Comparison of ENCODE assay signal across 8 cellular contexts in genomic region chr10:50275650-50276235, GRCh38. TPM values are rescaled to one million over a fixed set of nuclear protein-coding genes. Genes with fewer than 3 reads are reported as not detected.
A peak's percentile ranks its signal among the peaks of the same experiment; 100 is the strongest.
DNase-seq lines count a peak whose midpoint lies in the region; ATAC-seq and TF ChIP-seq lines count a peak whose summit lies in the region.

No MANE protein-coding gene starts in this region.

- H3K9me3 Mint-ChIP-seq in activated CD8-positive, alpha-beta T cell treated with anti-CD3 and anti-CD28 coated beads for 36 hours, result no peaks in the 10 kb centered on the region

- no peaks in the 10 kb centered on the region for H3K4me1 Mint-ChIP-seq in activated CD8-positive, alpha-beta T cell treated with anti-CD3 and anti-CD28 coated beads for 36 hours (ENCODE audit: low read depth)

- WGBS in spleen, 5 donors, result 44 to 59% (median 45%) methylated on average over 3 of the region's 3 CpGs

- intact Hi-C loops in activated CD8-positive, alpha-beta T cell treated with anti-CD3 and anti-CD28 coated beads for 36 hours (cut with micrococcal nuclease), result no loop called here
- intact Hi-C loops in spleen (cut with DNase I; ENCODE audit: low total_unique reads), result no loop called here

- peaks cover 12% of the 10 kb centered on the region for H3K27me3 Mint-ChIP-seq in activated CD8-positive, alpha-beta T cell treated with anti-CD3 and anti-CD28 coated beads for 36 hours

- H3K4me3 Mint-ChIP-seq in activated CD8-positive, alpha-beta T cell treated with anti-CD3 and anti-CD28 coated beads for 36 hours, result no peak overlapping the region

- DNase-seq in D341Med (ENCODE audit: low spot score) (peak; percentile 60), LHCN-M2 (ENCODE audit: low read depth) (peak; percentile 20), germinal center (ENCODE audit: low spot score) (peak; percentile 25), spleen (peak; percentile 74)
- peak; percentile 61 for DNase-seq in activated CD8-positive, alpha-beta T cell treated with anti-CD3 and anti-CD28 coated beads for 36 hours

- H3K9me3 ChIP-seq in spleen, result no peaks in the 10 kb centered on the region

- H3K4me1 ChIP-seq in spleen, result no peaks in the 10 kb centered on the region

- no peak overlapping the region for H3K4me3 ChIP-seq in spleen

- peaks cover 0 to 18% (median 0%) of the 10 kb centered on the region in 7 donors for H3K27me3 ChIP-seq in spleen (replicated peaks in 1 of 7)

- POLR2A ChIA-PET in activated CD8-positive, alpha-beta T cell treated with anti-CD3 and anti-CD28 coated beads for 36 hours (lab: Charles Lee), result no interaction called here

- H3K36me3 Mint-ChIP-seq in activated CD8-positive, alpha-beta T cell treated with anti-CD3 and anti-CD28 coated beads for 36 hours (ENCODE audit: low read depth), result no peaks in the 10 kb centered on the region

- TF ChIP-seq POLR2A in spleen (IDR thresholded peaks at IDR 0.05), result no peak

- CTCF ChIA-PET in activated CD8-positive, alpha-beta T cell treated with anti-CD3 and anti-CD28 coated beads for 36 hours (lab: Charles Lee), result interaction anchor here (0.7 to 2.1 kb wide), 16 partner anchors 9 to 681 kb away, joined by 3 to 9 read pairs (median 4); no protein-coding TSS in a partner anchor

- H3K27ac Mint-ChIP-seq in activated CD8-positive, alpha-beta T cell treated with anti-CD3 and anti-CD28 coated beads for 36 hours, result no peak overlapping the region

- ATAC-seq in GM19452 (IDR thresholded peaks at IDR 0.05; ENCODE audit: unreplicated experiment), result peak; percentile 61
- ATAC-seq in activated CD8-positive, alpha-beta T cell treated with anti-CD3 and anti-CD28 coated beads for 36 hours, result peak; percentile 34
- no peak for ATAC-seq in HG02623 (IDR thresholded peaks at IDR 0.05; ENCODE audit: unreplicated experiment)
- no peak for ATAC-seq in GM19328 (IDR thresholded peaks at IDR 0.05; ENCODE audit: unreplicated experiment)

- peak; percentile 47 for TF ChIP-seq CTCF in activated CD8-positive, alpha-beta T cell treated with anti-CD3 and anti-CD28 coated beads for 36 hours (IDR thresholded peaks at IDR 0.05)
- TF ChIP-seq CTCF in spleen (IDR thresholded peaks at IDR 0.05 in 8 of 11, conservative IDR thresholded peaks at IDR 0.05 in 3 of 11), result peak in 10 of 11 experiments; percentile 12 to 69 (median 52)

- no peak overlapping the region for H3K27ac ChIP-seq in spleen

- no peaks in the 10 kb centered on the region for H3K36me3 ChIP-seq in spleen

RNA-seq across cellular contexts. Expression of gene ASAH2, which starts 24.4 kb away (rescaled TPM):
- total RNA-seq in LHCN-M2 (2014; rRNA removed) (0.51 and 0.80 TPM in 2 replicates), spleen (1 to 10 TPM in 5 of 7 donors, under 1 TPM in 2; 0.26 to 2.7 (median 1.4) TPM)
- 1.0 TPM for polyA plus RNA-seq in LHCN-M2 (2012)
- total RNA-seq in activated CD8-positive, alpha-beta T cell treated with anti-CD3 and anti-CD28 coated beads for 36 hours, result 1 to 10 TPM; 1.8 to 2.9 TPM
- polyA plus RNA-seq in spleen, result under 1 TPM; 0.04 to 0.06 (median 0.05) TPM

Comparison
In these comparisons a context has a peak if more than half of its experiments do, and no peak if none do; other contexts are left out.
1. DNase-seq: peak in every context shown above with its lines; median percentile 74 in spleen; 61 in activated CD8-positive, alpha-beta T cell treated with anti-CD3 and anti-CD28 coated beads for 36 hours; 60 in D341Med; 25 in germinal center; 20 in LHCN-M2.
2. ATAC-seq: peak in GM19452 (single experiment) and activated CD8-positive, alpha-beta T cell treated with anti-CD3 and anti-CD28 coated beads for 36 hours (single experiment); none in HG02623 (single experiment) and GM19328 (single experiment).